27 cellular contexts compared by ENCODE assay signal in genomic region chr20:10960416-10960815, GRCh38.
"Had no signal": no experiment of that assay in that cellular context is flagged by ENCODE, and none has a peak within 500 bp of the region (broad histone marks: within the 10 kb centered on the region; RNA-seq: fewer than 3 reads in every experiment).

No MANE protein-coding gene starts in this region.

- H3K27me3 Mint-ChIP-seq: stimulated activated memory B cell treated with anti-CD40 and anti-IgM and Interleukin-4, amounts not matched to agents 10 μg/mL and 1 μg/mL and 100 μg/mL, for 72 hours; stimulated activated naive B cell treated with anti-CD40 and anti-IgM and Interleukin-4, amounts not matched to agents 10 μg/mL and 1 μg/mL and 100 μg/mL, for 72 hours; stimulated activated naive CD8-positive, alpha-beta T cell treated with anti-CD3 and anti-CD28 coated beads, Interleukin-15, amount 100 ng/mL, for 72 hours; stimulated activated naive CD8-positive, alpha-beta T cell treated with anti-CD3 and anti-CD28 coated beads, Interleukin-15, Interleukin-2, amounts not matched to agents 100 ng/mL and 50 ng/mL, for 24 hours; type B pancreatic cell had no signal

- H3K27ac Mint-ChIP-seq: stimulated activated effector memory CD8-positive, alpha-beta T cell treated with anti-CD3 and anti-CD28 coated beads, Interleukin-12 subunit alpha, Interleukin-12 subunit beta, amount 100 ng/mL, for 72 hours; stimulated activated memory B cell treated with anti-CD40 and anti-IgM and Interleukin-4, amounts not matched to agents 10 μg/mL and 1 μg/mL and 100 μg/mL, for 72 hours; stimulated activated naive B cell treated with anti-CD40 and anti-IgM and Interleukin-4, amounts not matched to agents 10 μg/mL and 1 μg/mL and 100 μg/mL, for 72 hours; stimulated activated naive CD8-positive, alpha-beta T cell treated with anti-CD3 and anti-CD28 coated beads, Interleukin-15, amount 100 ng/mL, for 72 hours; stimulated activated naive CD8-positive, alpha-beta T cell treated with anti-CD3 and anti-CD28 coated beads, Interleukin-15, Interleukin-2, amounts not matched to agents 100 ng/mL and 50 ng/mL, for 24 hours; type B pancreatic cell had no signal

- H3K9me3 Mint-ChIP-seq: type B pancreatic cell had no signal

- H3K4me1 Mint-ChIP-seq: stimulated activated effector memory CD8-positive, alpha-beta T cell treated with anti-CD3 and anti-CD28 coated beads, Interleukin-12 subunit alpha, Interleukin-12 subunit beta, amount 100 ng/mL, for 72 hours; stimulated activated memory B cell treated with anti-CD40 and anti-IgM and Interleukin-4, amounts not matched to agents 10 μg/mL and 1 μg/mL and 100 μg/mL, for 72 hours; stimulated activated naive B cell treated with anti-CD40 and anti-IgM and Interleukin-4, amounts not matched to agents 10 μg/mL and 1 μg/mL and 100 μg/mL, for 72 hours; stimulated activated naive CD8-positive, alpha-beta T cell treated with anti-CD3 and anti-CD28 coated beads, Interleukin-15, amount 100 ng/mL, for 72 hours had no signal

- H3K27ac ChIP-seq: stomach, suprapubic skin, testis, thoracic aorta, thyroid gland, tibial artery, tibial nerve, transverse colon, upper lobe of left lung, upper lobe of right lung, uterus, vagina had no signal

- DNase-seq: stimulated activated CD4-positive, alpha-beta T cell treated with anti-CD3 and anti-CD28 coated beads, Interleukin-2, amount 100 ng/mL, for 48 hours; stimulated activated CD4-positive, alpha-beta T cell treated with anti-CD3 and anti-CD28 coated beads, Interleukin-4, amount 100 ng/mL, for 1 hour; stimulated activated CD4-positive, alpha-beta T cell treated with anti-CD3 and anti-CD28 coated beads, Interleukin-4, amount 100 ng/mL, for 24 hours; stimulated activated CD4-positive, alpha-beta T cell treated with anti-CD3 and anti-CD28 coated beads, Interleukin-4, amount 100 ng/mL, for 4 hours; stimulated activated CD8-positive, alpha-beta memory T cell treated with anti-CD3 and anti-CD28 coated beads, Interleukin-4, amount 100 ng/mL, for 48 hours; stimulated activated naive B cell treated with anti-CD40 and anti-IgM and Interleukin-4, amounts not matched to agents 10 μg/mL and 1 μg/mL and 100 μg/mL, for 72 hours; stimulated activated naive CD4-positive, alpha-beta T cell; stimulated activated naive CD4-positive, alpha-beta T cell treated with Interleukin-2 at 50 U/mL for 16 hours; stimulated activated naive CD8-positive, alpha-beta T cell treated with anti-CD3 and anti-CD28 coated beads, Interleukin-15, amount 100 ng/mL, for 72 hours; stimulated activated naive CD8-positive, alpha-beta T cell treated with anti-CD3 and anti-CD28 coated beads, Interleukin-15, Interleukin-2, amounts not matched to agents 100 U/mL and 50 U/mL, for 24 hours; stomach; testis; thyroid gland; tibial artery; transverse colon; trophoblast cell; upper lobe of left lung; upper lobe of right lung; uterus had no signal

- H3K4me3 Mint-ChIP-seq: stimulated activated effector memory CD8-positive, alpha-beta T cell treated with anti-CD3 and anti-CD28 coated beads, Interleukin-12 subunit alpha, Interleukin-12 subunit beta, amount 100 ng/mL, for 72 hours; stimulated activated memory B cell treated with anti-CD40 and anti-IgM and Interleukin-4, amounts not matched to agents 10 μg/mL and 1 μg/mL and 100 μg/mL, for 72 hours; stimulated activated naive B cell treated with anti-CD40 and anti-IgM and Interleukin-4, amounts not matched to agents 10 μg/mL and 1 μg/mL and 100 μg/mL, for 72 hours; stimulated activated naive CD8-positive, alpha-beta T cell treated with anti-CD3 and anti-CD28 coated beads, Interleukin-15, amount 100 ng/mL, for 72 hours; stimulated activated naive CD8-positive, alpha-beta T cell treated with anti-CD3 and anti-CD28 coated beads, Interleukin-15, Interleukin-2, amounts not matched to agents 100 ng/mL and 50 ng/mL, for 24 hours; type B pancreatic cell had no signal

- H3K36me3 Mint-ChIP-seq: stimulated activated effector memory CD8-positive, alpha-beta T cell treated with anti-CD3 and anti-CD28 coated beads, Interleukin-12 subunit alpha, Interleukin-12 subunit beta, amount 100 ng/mL, for 72 hours; stimulated activated memory B cell treated with anti-CD40 and anti-IgM and Interleukin-4, amounts not matched to agents 10 μg/mL and 1 μg/mL and 100 μg/mL, for 72 hours; stimulated activated naive B cell treated with anti-CD40 and anti-IgM and Interleukin-4, amounts not matched to agents 10 μg/mL and 1 μg/mL and 100 μg/mL, for 72 hours; type B pancreatic cell had no signal

- ATAC-seq: stimulated activated effector memory CD8-positive, alpha-beta T cell treated with anti-CD3 and anti-CD28 coated beads, Interleukin-12 subunit alpha, Interleukin-12 subunit beta, amount 100 ng/mL, for 72 hours; stimulated activated memory B cell treated with anti-CD40 and anti-IgM and Interleukin-4, amounts not matched to agents 10 μg/mL and 1 μg/mL and 100 μg/mL, for 72 hours; stimulated activated naive B cell treated with anti-CD40 and anti-IgM and Interleukin-4, amounts not matched to agents 10 μg/mL and 1 μg/mL and 100 μg/mL, for 72 hours; stimulated activated naive CD8-positive, alpha-beta T cell treated with anti-CD3 and anti-CD28 coated beads, Interleukin-15, amount 100 ng/mL, for 72 hours; stimulated activated naive CD8-positive, alpha-beta T cell treated with anti-CD3 and anti-CD28 coated beads, Interleukin-15, Interleukin-2, amounts not matched to agents 100 U/mL and 50 U/mL, for 24 hours; upper lobe of right lung had no signal
